ENCODE assay signal across 1 cellular context in the genomic region with DNA sequence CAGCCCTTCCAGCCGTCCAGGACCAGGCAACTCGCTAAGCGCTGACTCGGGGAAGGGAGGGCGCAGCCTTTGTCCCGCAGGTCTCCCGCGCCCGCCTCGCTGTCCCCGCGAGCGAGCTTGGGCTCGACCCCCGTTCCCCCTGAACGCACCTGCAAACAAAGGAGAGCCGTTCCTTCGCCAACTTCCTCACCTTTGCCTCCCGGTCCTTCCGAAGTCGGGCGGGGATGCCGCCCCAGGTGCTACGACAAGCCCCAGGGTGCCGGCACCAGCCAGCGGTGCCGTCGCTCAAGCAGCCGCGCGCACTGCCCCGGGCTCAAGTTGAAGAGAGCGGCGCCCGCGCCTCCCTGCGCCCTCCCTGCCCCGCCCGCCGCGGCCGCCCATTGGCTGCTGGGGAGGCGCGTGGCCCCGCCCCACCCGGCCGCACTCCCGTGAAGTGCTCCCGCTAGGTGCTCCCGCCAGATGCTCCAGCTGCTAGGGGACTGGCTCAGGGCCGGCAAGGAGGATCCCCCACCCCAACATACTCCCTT.
TF ChIP-seq lines count a peak whose summit lies in the region.

No MANE protein-coding gene starts in this region.

TF ChIP-seq in HEK293, 187 proteins besides CTCF, POLR2A, EP300 and RAD21 (continued from another document):
- TF ChIP-seq ZBTB44 (tag by site-specific recombination; IDR thresholded peaks at IDR 0.05) (no peak), GLIS1 (tag by site-specific recombination; IDR thresholded peaks at IDR 0.05) (0 out of 2 replicates have a peak, but pooled peaks have one; percentile 6)
TF ChIP-seq in HEK293: peak in this region for 28.
